In genomic region chr1:75768021-75768420, GRCh38 we compare ENCODE assay signal across 16 cellular contexts. TPM values are rescaled to one million over a fixed set of nuclear protein-coding genes. Genes with fewer than 3 reads are reported as not detected.
A peak's percentile ranks its signal among the peaks of the same experiment; 100 is the strongest.
DNase-seq lines count a peak whose midpoint lies in the region; ATAC-seq and TF ChIP-seq lines count a peak whose summit lies in the region.
"Had no signal": no experiment of that assay in that cellular context is flagged by ENCODE, and none has a peak within 500 bp of the region (broad histone marks: within the 10 kb centered on the region; RNA-seq: fewer than 3 reads in every experiment).

No MANE protein-coding gene starts in this region.

- intact Hi-C loops in left ventricle myocardium superior (cut with micrococcal nuclease) = no loop called here

- H3K27ac ChIP-seq in foreskin keratinocyte = no peak overlapping the region
- H3K27ac ChIP-seq in RWPE1 = no peak overlapping the region

- no peak for TF ChIP-seq CTCF in foreskin keratinocyte (conservative IDR thresholded peaks at IDR 0.05)
- no peak for TF ChIP-seq CTCF in RWPE1 (conservative IDR thresholded peaks at IDR 0.05; ENCODE audit: low read depth)
- no peak for TF ChIP-seq CTCF in omental fat pad (IDR thresholded peaks at IDR 0.05)

- no peaks in the 10 kb centered on the region for H3K27me3 ChIP-seq in foreskin keratinocyte

- CTCF ChIA-PET in RWPE1 (lab: Yijun Ruan, JAX) = interaction anchor here (0.6 to 0.8 kb wide), 3 partner anchors 20 to 1005 kb away, joined by 3 to 4 read pairs (median 3); no protein-coding TSS in a partner anchor

- H3K4me1 ChIP-seq in foreskin keratinocyte = peaks cover 25% of the 10 kb centered on the region

- ATAC-seq in foreskin keratinocyte (no peak), omental fat pad (ENCODE audit: low FRiP score) (no peak), left ventricle myocardium superior (no peak)

- peak; percentile 43 for DNase-seq in EH (ENCODE audit: low read depth)
- DNase-seq in NCI-H226 = peak; percentile 64
- peak; percentile 48 to 79 for DNase-seq in foreskin keratinocyte
- peak; percentile 18 for DNase-seq in renal cortical epithelial cell (ENCODE audit: low read depth)
- DNase-seq in RWPE1 (ENCODE audit: low spot score) = no peak
- no peak for DNase-seq in omental fat pad (ENCODE audit: low spot score)
- no peak for DNase-seq in left ventricle myocardium superior
- DNase-seq: CD4-positive, alpha-beta memory T cell; DMS79; GDM1; H9; NCI-H1417 treated with DMSO at 0.1 percent for 48 hours; NCI-H2029; NCI-H510A treated with DMSO at 0.1 percent for 48 hours had no signal

- POLR2A ChIA-PET in RWPE1 (lab: Yijun Ruan, JAX; ENCODE audit: low non-redundant PET) = no interaction called here

RNA-seq across cellular contexts. Expression of gene RABGGTB, which starts 18.0 kb away (rescaled TPM):
- total RNA-seq in foreskin keratinocyte (106 and 124 TPM in 2 replicates), renal cortical epithelial cell (78.8 and 89.8 TPM in 2 replicates), omental fat pad (100 to 1,000 TPM in 1 of 4 donors, 10 to 100 TPM in 3; 63.1 to 155 (median 70.2) TPM), left ventricle myocardium superior (54.3 TPM)
- polyA plus RNA-seq in foreskin keratinocyte = 65.7 and 87.8 TPM in 2 replicates

RNA-seq across cellular contexts. Expression of gene MSH4, which starts 28.7 kb away (rescaled TPM):
- total RNA-seq in foreskin keratinocyte (0.03 and 0.07 TPM in 2 replicates), renal cortical epithelial cell (0.17 and 0.75 TPM in 2 replicates), omental fat pad (under 1 TPM in 3 of 4 donors, not detected in 1; 0.19 to 0.37 (median 0.24) TPM), left ventricle myocardium superior (0.40 TPM)
- not detected in 2 replicates for polyA plus RNA-seq in foreskin keratinocyte
- total RNA-seq: HT1080, LHCN-M2 had no signal
- polyA plus RNA-seq: CD4-positive, alpha-beta memory T cell had no signal

RNA-seq across cellular contexts. Expression of gene ACADM, which starts 43.5 kb away (rescaled TPM):
- total RNA-seq in foreskin keratinocyte = 36.3 and 37.2 TPM in 2 replicates
- 16.3 and 19.6 TPM in 2 replicates for polyA plus RNA-seq in foreskin keratinocyte
- 29.5 and 70.1 TPM in 2 replicates for total RNA-seq in renal cortical epithelial cell
- total RNA-seq in omental fat pad = 10 to 100 TPM; 37.0 to 59.4 (median 43.9) TPM
- 357 TPM for total RNA-seq in left ventricle myocardium superior

Comparison
In these comparisons a context has a peak if more than half of its experiments do, and no peak if none do; other contexts are left out.
1. DNase-seq: peak in EH (single experiment), NCI-H226 (single experiment), foreskin keratinocyte (2 of 2) and renal cortical epithelial cell (single experiment); none in RWPE1 (single experiment), omental fat pad (single experiment) and left ventricle myocardium superior (single experiment).